In genomic region chr6:132725471-132725870, GRCh38 we compare ENCODE assay signal across 40 cellular contexts. TPM values are rescaled to one million over a fixed set of nuclear protein-coding genes. Genes with fewer than 3 reads are reported as not detected.
DNase-seq lines count a peak whose midpoint lies in the region; ATAC-seq, FAIRE-seq and TF ChIP-seq lines count a peak whose summit lies in the region.
"Had no signal": no experiment of that assay in that cellular context is flagged by ENCODE, and none has a peak within 500 bp of the region (broad histone marks: within the 10 kb centered on the region; RNA-seq: fewer than 3 reads in every experiment).

No MANE protein-coding gene starts in this region.

- H3K27me3 Mint-ChIP-seq in CD4-positive, alpha-beta memory T cell, result peaks cover 0 to 1% of the 10 kb centered on the region in 2 donors
- H3K27me3 Mint-ChIP-seq: brain had no signal

- WGBS in HepG2 (ENCODE audit: low lambda C conversion rate), result 27% methylated on average over 6 of the region's 6 CpGs

- no peaks in the 10 kb centered on the region for H3K36me3 ChIP-seq in HepG2 (replicated peaks in 1 of 2; ENCODE audit: control insufficient read depth in 1 of 2, insufficient read depth in 2 of 2, low read length in 2 of 2)
- H3K36me3 ChIP-seq in CD4-positive, alpha-beta memory T cell (ENCODE audit: insufficient read depth, low read length), result no peaks in the 10 kb centered on the region
- H3K36me3 ChIP-seq: esophagus muscularis mucosa, right atrium auricular region, suprapubic skin, upper lobe of right lung had no signal

- no peaks in the 10 kb centered on the region for H4K20me1 ChIP-seq in HepG2 (ENCODE audit: insufficient read depth, low read length)

- peak; percentile 48 for DNase-seq in NCI-H748 (lab: John Stamatoyannopoulos, UW; ENCODE audit: unreplicated experiment)
- DNase-seq in NCI-H748 treated with DMSO at 0.1 percent for 48 hours (lab: John Stamatoyannopoulos, UW), result no peak
- DNase-seq in HepG2 (ENCODE audit: low spot score), result no peak
- no peak for DNase-seq in CD4-positive, alpha-beta memory T cell
- no peak for DNase-seq in GM10248 (ENCODE audit: extremely low spot score)
- DNase-seq: 8988T; activated CD8-positive, alpha-beta T cell treated with anti-CD3 and anti-CD28 coated beads, Interleukin-2, amount 10 ng/mL, durations not matched to agents 7 days and 5 days; activated naive CD4-positive, alpha-beta T cell treated with anti-CD3 and anti-CD28 coated beads, Interleukin-2, amount 50 U/mL, for 16 hours; activated T-cell treated with anti-CD3 and anti-CD28 coated beads for 4 hours; amniotic stem cell; C1 segment of cervical spinal cord; cerebellar nuclear complex; dorsolateral prefrontal cortex; foreskin keratinocyte; head of caudate nucleus; NCI-H187; NCI-H2171; NK-92 treated with Interleukin-12 subunit alpha and Interleukin-12 subunit beta, amount 100 ng/mL, for 24 hours; Right ventricle myocardium superior; stimulated activated naive CD4-positive, alpha-beta T cell treated with Interleukin-2 at 50 U/mL for 16 hours; T-helper 17 cell; upper lobe of right lung had no signal

- POLR2A ChIA-PET in HepG2 (lab: Yijun Ruan, JAX) (no interaction called here), GM10248 (lab: Yijun Ruan, JAX) (no interaction called here)
- POLR2A ChIA-PET in CD4-positive, alpha-beta memory T cell (lab: Charles Lee; ENCODE audit: partially characterized antibody), result no interaction called here

- H3K4me3 ChIP-seq in HepG2 (replicated peaks in 1 of 3; ENCODE audit: insufficient read depth in 1 of 3, low read depth in 2 of 3, low read length in 3 of 3), result no peak overlapping the region
- H3K4me3 ChIP-seq in CD4-positive, alpha-beta memory T cell (ENCODE audit: low read length in 2 of 2), result no peak overlapping the region
- H3K4me3 ChIP-seq: dorsolateral prefrontal cortex, esophagus muscularis mucosa, right atrium auricular region, smooth muscle cell, suprapubic skin, upper lobe of right lung had no signal

- H3K9ac ChIP-seq in HepG2 (ENCODE audit: insufficient read depth, low read depth, low read length), result no peak overlapping the region

- in situ Hi-C loops in HepG2 (cut with HindIII; ENCODE audit: extremely low pct_ligation_motif_present, low pct_unique_long_range_greater_than_20kb), result no loop called here

- H2AFZ ChIP-seq in HepG2 (ENCODE audit: low read length), result no peak overlapping the region

- H3K27me3 ChIP-seq in HepG2 (ENCODE audit: control insufficient read depth in 1 of 2, insufficient read depth in 2 of 2, low read length in 2 of 2), result no peaks in the 10 kb centered on the region
- no peaks in the 10 kb centered on the region for H3K27me3 ChIP-seq in CD4-positive, alpha-beta memory T cell (ENCODE audit: insufficient read depth, low read length)
- H3K27me3 ChIP-seq: dorsolateral prefrontal cortex, esophagus muscularis mucosa, foreskin keratinocyte, right atrium auricular region, suprapubic skin, upper lobe of right lung had no signal

- no peak overlapping the region for H3K27ac ChIP-seq in HepG2 (ENCODE audit: extremely low read length, insufficient read depth, low read length)
- H3K27ac ChIP-seq in CD4-positive, alpha-beta memory T cell (ENCODE audit: low read depth, low read length), result no peak overlapping the region
- H3K27ac ChIP-seq: dorsolateral prefrontal cortex, esophagus muscularis mucosa, foreskin keratinocyte, right atrium auricular region, suprapubic skin, upper lobe of right lung had no signal

- CTCF ChIA-PET in HepG2 (lab: Yijun Ruan, JAX; ENCODE audit: low intra/inter-chr PET ratio, low total read pairs), result no interaction called here
- CTCF ChIA-PET in CD4-positive, alpha-beta memory T cell (lab: Charles Lee; ENCODE audit: partially characterized antibody), result no interaction called here
- CTCF ChIA-PET in GM10248 (lab: Yijun Ruan, JAX), result interaction anchor here (1.1 to 1.2 kb wide), 4 partner anchors 9 to 41 kb away, joined by 3 read pairs; no protein-coding TSS in a partner anchor

- no peaks in the 10 kb centered on the region for H3K9me3 Mint-ChIP-seq in CD4-positive, alpha-beta memory T cell
- H3K9me3 Mint-ChIP-seq: activated T-helper 2 cell treated with anti-CD3 and anti-CD28 coated beads, Interferon-gamma antibody, Interleukin-2, Interleukin-4, amounts not matched to agents 10 μg/mL and 5 μg/mL and 100 μg/mL, durations not matched to agents 14 hours and 24 hours and 36 hours; brain had no signal

- TF ChIP-seq POLR2A in HepG2 (IDR thresholded peaks at IDR 0.05; ENCODE audit: insufficient read depth in 1 of 2, low read depth in 2 of 2, low read length in 2 of 2), result no peak

- H3K4me3 Mint-ChIP-seq in CD4-positive, alpha-beta memory T cell, result no peak overlapping the region
- H3K4me3 Mint-ChIP-seq: activated CD8-positive, alpha-beta T cell treated with anti-CD3 and anti-CD28 coated beads, Interleukin-2, amount 10 ng/mL, durations not matched to agents 7 days and 5 days; brain; T-helper 17 cell had no signal

- no peak for TF ChIP-seq EP300 in HepG2 (IDR thresholded peaks at IDR 0.05; ENCODE audit: low read depth in 2 of 2, low read length in 2 of 2)
- TF ChIP-seq EP300 in HepG2 (CRISPR knock-in tag; IDR thresholded peaks at IDR 0.05; ENCODE audit: borderline replicate concordance), result no peak

- H3K4me1 Mint-ChIP-seq in CD4-positive, alpha-beta memory T cell, result peaks cover 4 to 12% (median 7%) of the 10 kb centered on the region in 4 donors
- H3K4me1 Mint-ChIP-seq: brain had no signal

- TF ChIP-seq RAD21 in HepG2 (CRISPR knock-in tag; IDR thresholded peaks at IDR 0.05), result no peak

- intact Hi-C loops in HepG2 (cut with micrococcal nuclease; ENCODE audit: unreplicated experiment), result no loop called here
- intact Hi-C loops in CD4-positive, alpha-beta memory T cell (cut with micrococcal nuclease), result no loop called here

- BruUV-seq in HepG2 (replicated peaks; lab: Mats Ljungman, UMichigan), result no TSS peak

- no peaks in the 10 kb centered on the region for H3K9me3 ChIP-seq in HepG2 (ENCODE audit: low read length)
- H3K9me3 ChIP-seq in CD4-positive, alpha-beta memory T cell (ENCODE audit: control insufficient read depth in 1 of 2, low read length in 2 of 2), result no peaks in the 10 kb centered on the region
- H3K9me3 ChIP-seq: esophagus muscularis mucosa, right atrium auricular region, suprapubic skin, upper lobe of right lung had no signal

- H3K36me3 Mint-ChIP-seq in CD4-positive, alpha-beta memory T cell, result no peaks in the 10 kb centered on the region
- H3K36me3 Mint-ChIP-seq: brain had no signal

- no peak overlapping the region for H3K4me2 ChIP-seq in HepG2 (ENCODE audit: low read depth, low read length)
- H3K4me2 ChIP-seq: smooth muscle cell had no signal

- H3K27ac Mint-ChIP-seq in CD4-positive, alpha-beta memory T cell, result no peak overlapping the region
- H3K27ac Mint-ChIP-seq: activated T-helper 2 cell treated with anti-CD3 and anti-CD28 coated beads, Interferon-gamma antibody, Interleukin-2, Interleukin-4, amounts not matched to agents 10 μg/mL and 5 μg/mL and 100 μg/mL, durations not matched to agents 14 hours and 24 hours and 36 hours; brain; T-helper 17 cell had no signal

- H3K79me2 ChIP-seq in HepG2 (ENCODE audit: insufficient read depth, low read length), result no peaks in the 10 kb centered on the region

- TF ChIP-seq CTCF in HepG2 (CRISPR knock-in tag; IDR thresholded peaks at IDR 0.05), result no peak
- TF ChIP-seq CTCF in GM10248 (IDR thresholded peaks at IDR 0.05; ENCODE audit: control extremely low read depth, extremely low read depth, low read depth, missing control alignments), result no peak

- FAIRE-seq in HepG2 (lab: Jason Lieb, UNC), result no peak
- FAIRE-seq: D721Med, endometrium, H1, keratinocyte had no signal

- ATAC-seq in GM21447 (IDR thresholded peaks at IDR 0.05; ENCODE audit: unreplicated experiment), result peak; percentile 17
- peak; percentile 23 for ATAC-seq in HG03354 (IDR thresholded peaks at IDR 0.05; ENCODE audit: poor library complexity, severe bottlenecking, unreplicated experiment)
- ATAC-seq in HepG2, result no peak
- no peak for ATAC-seq in HG02642 (IDR thresholded peaks at IDR 0.05; ENCODE audit: poor library complexity, unreplicated experiment)
- ATAC-seq: activated CD4-positive, CD25-positive, alpha-beta regulatory T cell treated with anti-CD3 and anti-CD28 coated beads, Interleukin-2, amount 50 U/mL, for 24 hours; activated CD8-positive, alpha-beta T cell treated with anti-CD3 and anti-CD28 coated beads, Interleukin-2, amount 10 ng/mL, durations not matched to agents 7 days and 5 days; foreskin keratinocyte; Panc1; SK-N-SH treated with all-trans-retinoic acid at 6 μM for 48 hours; T-helper 17 cell; upper lobe of right lung had no signal

- H3K4me1 ChIP-seq in HepG2 (ENCODE audit: insufficient read depth, low read length), result peaks cover 21% of the 10 kb centered on the region
- no peaks in the 10 kb centered on the region for H3K4me1 ChIP-seq in CD4-positive, alpha-beta memory T cell (ENCODE audit: insufficient read depth, low read length)
- H3K4me1 ChIP-seq: foreskin keratinocyte, right atrium auricular region, suprapubic skin had no signal

RNA-seq across cellular contexts. Expression of gene VNN1, which starts 11.6 kb away (rescaled TPM):
- 0.41 and 0.62 TPM in 2 replicates for total RNA-seq in HepG2 (2016; rRNA removed; fragmentation: Illumina TruSeq; extraction: Trizol)
- not detected in 2 replicates for total RNA-seq in HepG2 (2016; cell fraction: cytosol; rRNA removed; fragmentation: Illumina TruSeq; extraction: Trizol; ENCODE audit: low read depth)
- total RNA-seq in HepG2 (2016; cell fraction: insoluble cytoplasmic fraction; rRNA removed; fragmentation: Illumina TruSeq; extraction: Trizol), result 0.45 and 0.61 TPM in 2 replicates
- total RNA-seq in HepG2 (2016; cell fraction: membrane; rRNA removed; fragmentation: Illumina TruSeq; extraction: Trizol), result 0.17 and 0.25 TPM in 2 replicates
- 0.65 and 0.75 TPM in 2 replicates for total RNA-seq in HepG2 (2016; cell fraction: nucleus; rRNA removed; fragmentation: Illumina TruSeq; extraction: Trizol)
- 4.0 and 11.7 TPM in 2 replicates for polyA plus RNA-seq in HepG2 (2011; rRNA removed)
- polyA plus RNA-seq in HepG2 (2011; cell fraction: cytosol; rRNA removed), result 1.6 and 9.6 TPM in 2 replicates
- 0.82 and 2.6 TPM in 2 replicates for polyA plus RNA-seq in HepG2 (2011; cell fraction: nucleus; rRNA removed)
- polyA plus RNA-seq in HepG2 (2012), result 17.1 and 20.8 TPM in 2 replicates
- polyA plus RNA-seq in HepG2 (2016; cell fraction: cytosol; fragmentation: Illumina TruSeq; extraction: Trizol; ENCODE audit: low read depth), result 0.05 TPM in 1 of 2 replicates, not detected in the other
- polyA plus RNA-seq in HepG2 (2016; cell fraction: insoluble cytoplasmic fraction; fragmentation: Illumina TruSeq; extraction: Trizol; ENCODE audit: low read depth), result 0.44 and 0.53 TPM in 2 replicates
- polyA plus RNA-seq in HepG2 (2016; cell fraction: membrane; fragmentation: Illumina TruSeq; extraction: Trizol; ENCODE audit: low read depth), result 0.08 and 0.13 TPM in 2 replicates
- 1.2 and 1.5 TPM in 2 replicates for polyA plus RNA-seq in HepG2 (2016; cell fraction: nucleus; fragmentation: Illumina TruSeq; extraction: Trizol; ENCODE audit: insufficient read depth, low read depth)
- 2.3 TPM in 1 of 2 replicates, not detected in the other for polyA minus RNA-seq in HepG2 (2011; rRNA and poly(A)+ RNA removed; ENCODE audit: low replicate concordance)
- polyA minus RNA-seq in HepG2 (2011; cell fraction: cytosol; rRNA and poly(A)+ RNA removed), result 1.6 and 6.7 TPM in 2 replicates
- polyA minus RNA-seq in HepG2 (2011; cell fraction: nucleus; rRNA and poly(A)+ RNA removed), result 1.2 and 6.0 TPM in 2 replicates
- total RNA-seq in CD4-positive, alpha-beta memory T cell, result under 1 TPM in 1 of 2 experiments, not detected in 1; 0.11 TPM
- not detected for polyA plus RNA-seq in CD4-positive, alpha-beta memory T cell
- total RNA-seq: activated CD8-positive, alpha-beta T cell treated with anti-CD3 and anti-CD28 coated beads, Interleukin-2, amount 10 ng/mL, durations not matched to agents 7 days and 5 days; activated T-helper 2 cell treated with anti-CD3 and anti-CD28 coated beads, Interferon-gamma antibody, Interleukin-2, Interleukin-4, amounts not matched to agents 10 μg/mL and 5 μg/mL and 100 μg/mL, durations not matched to agents 14 hours and 24 hours and 36 hours; H1; NCI-H460 had no signal
- polyA plus RNA-seq: H1 had no signal

RNA-seq across cellular contexts. Expression of gene VNN2, which starts 32.2 kb away (rescaled TPM):
- 0.13 and 0.15 TPM in 2 replicates for total RNA-seq in HepG2 (2016; rRNA removed; fragmentation: Illumina TruSeq; extraction: Trizol)
- not detected in 2 replicates for total RNA-seq in HepG2 (2016; cell fraction: cytosol; rRNA removed; fragmentation: Illumina TruSeq; extraction: Trizol; ENCODE audit: low read depth)
- 0.13 TPM in 1 of 2 replicates, not detected in the other for total RNA-seq in HepG2 (2016; cell fraction: insoluble cytoplasmic fraction; rRNA removed; fragmentation: Illumina TruSeq; extraction: Trizol)
- total RNA-seq in HepG2 (2016; cell fraction: membrane; rRNA removed; fragmentation: Illumina TruSeq; extraction: Trizol), result 0.22 TPM in 1 of 2 replicates, not detected in the other
- total RNA-seq in HepG2 (2016; cell fraction: nucleus; rRNA removed; fragmentation: Illumina TruSeq; extraction: Trizol), result not detected in 2 replicates
- 0.09 and 0.30 TPM in 2 replicates for polyA plus RNA-seq in HepG2 (2011; rRNA removed)
- polyA plus RNA-seq in HepG2 (2011; cell fraction: cytosol; rRNA removed), result 0.03 and 0.28 TPM in 2 replicates
- not detected in 2 replicates for polyA plus RNA-seq in HepG2 (2011; cell fraction: nucleus; rRNA removed)
- 0.76 and 1.4 TPM in 2 replicates for polyA plus RNA-seq in HepG2 (2012)
- polyA plus RNA-seq in HepG2 (2016; cell fraction: cytosol; fragmentation: Illumina TruSeq; extraction: Trizol; ENCODE audit: low read depth), result not detected in 2 replicates
- polyA plus RNA-seq in HepG2 (2016; cell fraction: insoluble cytoplasmic fraction; fragmentation: Illumina TruSeq; extraction: Trizol; ENCODE audit: low read depth), result not detected in 2 replicates
- polyA plus RNA-seq in HepG2 (2016; cell fraction: membrane; fragmentation: Illumina TruSeq; extraction: Trizol; ENCODE audit: low read depth), result not detected in 2 replicates
- not detected in 2 replicates for polyA plus RNA-seq in HepG2 (2016; cell fraction: nucleus; fragmentation: Illumina TruSeq; extraction: Trizol; ENCODE audit: insufficient read depth, low read depth)
- polyA minus RNA-seq in HepG2 (2011; rRNA and poly(A)+ RNA removed; ENCODE audit: low replicate concordance), result not detected in 2 replicates
- polyA minus RNA-seq in HepG2 (2011; cell fraction: cytosol; rRNA and poly(A)+ RNA removed), result not detected in 2 replicates
- not detected in 2 replicates for polyA minus RNA-seq in HepG2 (2011; cell fraction: nucleus; rRNA and poly(A)+ RNA removed)
- 10 to 100 TPM; 12.2 to 13.3 TPM for total RNA-seq in CD4-positive, alpha-beta memory T cell
- 10 to 100 TPM; 14.8 to 18.9 TPM for polyA plus RNA-seq in CD4-positive, alpha-beta memory T cell
- total RNA-seq: Daoy, foreskin keratinocyte, H1, NCI-H460, smooth muscle cell had no signal
- polyA plus RNA-seq: foreskin keratinocyte, H1, keratinocyte, smooth muscle cell had no signal

Comparison
In these comparisons a context has a peak if more than half of its experiments do, and no peak if none do; other contexts are left out.
1. ATAC-seq: peak in GM21447 (single experiment) and HG03354 (single experiment); none in HepG2 (single experiment) and HG02642 (single experiment).
2. RNA of gene VNN2, which starts 32.2 kb away (total RNA-seq): 12.2 to 13.3 TPM in CD4-positive, alpha-beta memory T cell; 0.13 to 0.22 TPM in HepG2; every median in the first group is over 10 times any median in the second.